13 cellular contexts compared by ENCODE assay signal in the genomic region with DNA sequence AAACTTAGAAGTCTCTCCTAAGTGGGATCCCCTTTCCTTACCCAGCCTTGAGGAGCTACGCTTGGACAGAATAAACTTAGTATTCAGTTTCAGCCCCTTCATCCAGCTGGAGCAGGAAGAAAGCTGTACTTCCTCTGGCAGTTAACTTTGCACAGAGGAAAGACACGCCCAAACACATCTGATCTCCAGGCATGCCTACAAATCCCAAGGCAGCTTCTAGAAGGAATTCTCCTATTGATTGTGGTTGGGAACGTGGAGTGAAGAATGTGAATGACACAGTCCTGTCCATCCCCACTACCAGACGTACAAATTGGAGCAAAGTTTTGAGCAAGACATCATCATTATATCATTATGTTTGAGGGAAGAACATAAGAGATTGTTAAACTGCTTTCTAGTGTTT. TPM values are rescaled to one million over a fixed set of nuclear protein-coding genes. Genes with fewer than 3 reads are reported as not detected.
DNase-seq lines count a peak whose midpoint lies in the region; ATAC-seq, FAIRE-seq and TF ChIP-seq lines count a peak whose summit lies in the region.
"Had no signal": no experiment of that assay in that cellular context is flagged by ENCODE, and none has a peak within 500 bp of the region (broad histone marks: within the 10 kb centered on the region; RNA-seq: fewer than 3 reads in every experiment).

No MANE protein-coding gene starts in this region.

- H3K9ac ChIP-seq in HepG2 (ENCODE audit: insufficient read depth, low read depth, low read length) = no peak overlapping the region

- POLR2A ChIA-PET in HepG2 (lab: Yijun Ruan, JAX) = no interaction called here

- no TSS peak for BruUV-seq in HepG2 (replicated peaks; lab: Mats Ljungman, UMichigan)

- intact Hi-C loops in HepG2 (cut with micrococcal nuclease; ENCODE audit: unreplicated experiment) (loop anchor here (5.0 to 10.0 kb wide), 2 partner anchors 64 to 283 kb away; a partner anchor contains a TSS), right lobe of liver (cut with DNase I) (no loop called here)

- H3K9me3 ChIP-seq in HepG2 (ENCODE audit: low read length) (no peaks in the 10 kb centered on the region), right lobe of liver (no peaks in the 10 kb centered on the region)

- H4K20me1 ChIP-seq in HepG2 (ENCODE audit: insufficient read depth, low read length) = no peaks in the 10 kb centered on the region

- TF ChIP-seq CTCF in HepG2 (CRISPR knock-in tag; IDR thresholded peaks at IDR 0.05) (no peak), right lobe of liver (IDR thresholded peaks at IDR 0.05) (no peak), foreskin fibroblast (IDR thresholded peaks at IDR 0.05; ENCODE audit: low read depth, low read length) (no peak)

- WGBS in HepG2 (ENCODE audit: low lambda C conversion rate) = 28% methylated on average over 4 of the region's 4 CpGs
- WGBS in right lobe of liver (ENCODE audit: insufficient coverage, low coverage, low lambda C conversion rate, missing lambda C conversion rate) = 49% methylated on average over 4 of the region's 4 CpGs

- H2AFZ ChIP-seq in HepG2 (ENCODE audit: low read length) = no peak overlapping the region

- no peaks in the 10 kb centered on the region for H3K79me2 ChIP-seq in HepG2 (ENCODE audit: insufficient read depth, low read length)

- H3K36me3 ChIP-seq in HepG2 (replicated peaks in 1 of 2; ENCODE audit: control insufficient read depth in 1 of 2, insufficient read depth in 2 of 2, low read length in 2 of 2) (no peaks in the 10 kb centered on the region), right lobe of liver (no peaks in the 10 kb centered on the region)

- no peaks in the 10 kb centered on the region; a peak in 1 of 5 replicates for H3K27me3 ChIP-seq in HepG2 (ENCODE audit: control insufficient read depth in 1 of 2, insufficient read depth in 2 of 2, low read length in 2 of 2)
- no peaks in the 10 kb centered on the region for H3K27me3 ChIP-seq in right lobe of liver

- ATAC-seq in HepG2 = no peak
- no peak for ATAC-seq in right lobe of liver
- no peak for ATAC-seq in GM19395 (IDR thresholded peaks at IDR 0.05; ENCODE audit: unreplicated experiment)
- ATAC-seq in GM21390 (IDR thresholded peaks at IDR 0.05; ENCODE audit: unreplicated experiment) = no peak
- no peak for ATAC-seq in GM19351 (IDR thresholded peaks at IDR 0.05; ENCODE audit: unreplicated experiment)
- ATAC-seq: activated naive CD8-positive, alpha-beta T cell treated with anti-CD3 and anti-CD28 coated beads, Interleukin-2, amount 50 U/mL, for 24 hours; naive thymus-derived CD4-positive, alpha-beta T cell had no signal

- TF ChIP-seq EP300 in HepG2 (IDR thresholded peaks at IDR 0.05; ENCODE audit: low read depth in 2 of 2, low read length in 2 of 2) (no peak), HepG2 (CRISPR knock-in tag; IDR thresholded peaks at IDR 0.05; ENCODE audit: borderline replicate concordance) (no peak)

- no peak for TF ChIP-seq POLR2A in HepG2 (IDR thresholded peaks at IDR 0.05; ENCODE audit: insufficient read depth in 1 of 2, low read depth in 2 of 2, low read length in 2 of 2)
- TF ChIP-seq POLR2A in right lobe of liver (IDR thresholded peaks at IDR 0.05) = no peak

- TF ChIP-seq RAD21 in HepG2 (CRISPR knock-in tag; IDR thresholded peaks at IDR 0.05) = no peak

- H3K4me2 ChIP-seq in HepG2 (ENCODE audit: low read depth, low read length) = no peak overlapping the region

- in situ Hi-C loops in HepG2 (cut with HindIII; ENCODE audit: extremely low pct_ligation_motif_present, low pct_unique_long_range_greater_than_20kb) = no loop called here

- CTCF ChIA-PET in HepG2 (lab: Yijun Ruan, JAX; ENCODE audit: low intra/inter-chr PET ratio, low total read pairs) = no interaction called here

- no peak for DNase-seq in HepG2 (ENCODE audit: low spot score)
- DNase-seq in right lobe of liver = no peak
- peak; percentile 35 for DNase-seq in SW480 (ENCODE audit: low spot score)
- DNase-seq in foreskin fibroblast = peak; percentile 53 to 81
- peak; percentile 67 for DNase-seq in urothelium cell line (ENCODE audit: low spot score)
- DNase-seq: activated naive CD8-positive, alpha-beta T cell treated with anti-CD3 and anti-CD28 coated beads, Interleukin-2, amount 50 U/mL, for 24 hours; naive thymus-derived CD4-positive, alpha-beta T cell; NCI-H187; stimulated activated CD8-positive, alpha-beta memory T cell treated with anti-CD3 and anti-CD28 coated beads, Interleukin-4, amount 100 ng/mL, for 48 hours; T1000 had no signal

- H3K27ac ChIP-seq in HepG2 (ENCODE audit: extremely low read length, insufficient read depth, low read length) (no peak overlapping the region), right lobe of liver (no peak overlapping the region)

- FAIRE-seq in HepG2 (lab: Jason Lieb, UNC) (no peak), urothelium cell line (lab: Jason Lieb, UNC) (no peak)

- H3K4me1 ChIP-seq in HepG2 (ENCODE audit: insufficient read depth, low read length) (peaks cover 47% of the 10 kb centered on the region), right lobe of liver (peaks cover 0 to 13% (median 6%) of the 10 kb centered on the region in 4 donors)

- H3K4me3 ChIP-seq in HepG2 (replicated peaks in 1 of 3; ENCODE audit: insufficient read depth in 1 of 3, low read depth in 2 of 3, low read length in 3 of 3) (no peak overlapping the region), right lobe of liver (no peak overlapping the region), foreskin fibroblast (ENCODE audit: low read depth in 1 of 2, low read length in 2 of 2) (no peak overlapping the region)

TF ChIP-seq in HepG2, 621 proteins besides CTCF, POLR2A, EP300 and RAD21:
- no peak for TF ChIP-seq ZNF562 (CRISPR knock-in tag; IDR thresholded peaks at IDR 0.05; ENCODE audit: borderline replicate concordance)
- TF ChIP-seq BCL6 (CRISPR knock-in tag; IDR thresholded peaks at IDR 0.05) = 0 out of 2 replicates have a peak, but pooled peaks have one; percentile 14

RNA-seq across cellular contexts. Expression of a gene that starts 6.6 kb away (rescaled TPM):
- total RNA-seq in HepG2 (2016; rRNA removed; fragmentation: Illumina TruSeq; extraction: Trizol) = 160 and 244 TPM in 2 replicates
- total RNA-seq in HepG2 (2016; cell fraction: cytosol; rRNA removed; fragmentation: Illumina TruSeq; extraction: Trizol; ENCODE audit: low read depth) = 32.4 and 33.4 TPM in 2 replicates
- total RNA-seq in HepG2 (2016; cell fraction: insoluble cytoplasmic fraction; rRNA removed; fragmentation: Illumina TruSeq; extraction: Trizol) = 159 and 236 TPM in 2 replicates
- 125 and 127 TPM in 2 replicates for total RNA-seq in HepG2 (2016; cell fraction: membrane; rRNA removed; fragmentation: Illumina TruSeq; extraction: Trizol)
- total RNA-seq in HepG2 (2016; cell fraction: nucleus; rRNA removed; fragmentation: Illumina TruSeq; extraction: Trizol) = 62.2 and 67.7 TPM in 2 replicates
- 90.8 and 110 TPM in 2 replicates for polyA plus RNA-seq in HepG2 (2011; rRNA removed)
- 77.7 and 112 TPM in 2 replicates for polyA plus RNA-seq in HepG2 (2011; cell fraction: cytosol; rRNA removed)
- 26.2 and 29.8 TPM in 2 replicates for polyA plus RNA-seq in HepG2 (2011; cell fraction: nucleus; rRNA removed)
- 92.4 and 139 TPM in 2 replicates for polyA plus RNA-seq in HepG2 (2012)
- 33.0 and 40.9 TPM in 2 replicates for polyA plus RNA-seq in HepG2 (2016; cell fraction: cytosol; fragmentation: Illumina TruSeq; extraction: Trizol; ENCODE audit: low read depth)
- 208 TPM in 2 replicates for polyA plus RNA-seq in HepG2 (2016; cell fraction: insoluble cytoplasmic fraction; fragmentation: Illumina TruSeq; extraction: Trizol; ENCODE audit: low read depth)
- 85.0 and 86.6 TPM in 2 replicates for polyA plus RNA-seq in HepG2 (2016; cell fraction: membrane; fragmentation: Illumina TruSeq; extraction: Trizol; ENCODE audit: low read depth)
- polyA plus RNA-seq in HepG2 (2016; cell fraction: nucleus; fragmentation: Illumina TruSeq; extraction: Trizol; ENCODE audit: insufficient read depth, low read depth) = 69.6 and 74.5 TPM in 2 replicates
- polyA minus RNA-seq in HepG2 (2011; rRNA and poly(A)+ RNA removed; ENCODE audit: low replicate concordance) = 13.2 and 122 TPM in 2 replicates
- polyA minus RNA-seq in HepG2 (2011; cell fraction: cytosol; rRNA and poly(A)+ RNA removed) = 75.7 and 79.3 TPM in 2 replicates
- 69.5 and 75.5 TPM in 2 replicates for polyA minus RNA-seq in HepG2 (2011; cell fraction: nucleus; rRNA and poly(A)+ RNA removed)
- total RNA-seq in right lobe of liver = 100 to 1,000 TPM; 108 to 171 (median 123) TPM

Comparison
In these comparisons a context has a peak if more than half of its experiments do, and no peak if none do; other contexts are left out.
1. DNase-seq: peak in SW480 (single experiment), foreskin fibroblast (2 of 2) and urothelium cell line (single experiment); none in HepG2 (single experiment) and right lobe of liver (0 of 3).